10 cellular contexts compared by ENCODE assay signal in the genomic region with DNA sequence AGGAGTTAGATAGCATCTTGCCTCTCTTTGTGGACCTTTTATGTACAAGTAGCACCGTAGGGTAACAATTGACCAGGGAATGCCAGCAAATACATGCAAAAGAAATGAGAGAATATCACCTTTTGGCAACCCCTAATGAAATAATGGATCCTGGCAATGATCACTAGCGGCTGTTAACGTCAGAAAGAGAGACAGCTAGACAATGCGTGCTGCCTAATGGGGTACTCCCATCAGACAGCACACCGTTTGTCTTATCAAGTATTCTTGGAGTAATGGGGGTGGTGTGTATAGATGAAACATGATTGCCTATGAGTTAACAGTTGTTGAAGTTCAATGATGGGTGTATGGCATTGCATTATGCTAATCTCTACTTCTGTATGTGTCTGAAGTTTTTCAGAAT. TPM values are rescaled to one million over a fixed set of nuclear protein-coding genes. Genes with fewer than 3 reads are reported as not detected.
DNase-seq lines count a peak whose midpoint lies in the region; ATAC-seq and TF ChIP-seq lines count a peak whose summit lies in the region.
"Had no signal": no experiment of that assay in that cellular context is flagged by ENCODE, and none has a peak within 500 bp of the region (broad histone marks: within the 10 kb centered on the region; RNA-seq: fewer than 3 reads in every experiment).

No MANE protein-coding gene starts in this region.

- DNase-seq in GM12865 (ENCODE audit: low read depth) (no peak), NCI-H1105 treated with DMSO at 0.1 percent for 48 hours (lab: John Stamatoyannopoulos, UW) (peak; percentile 75), progenitor cell of endocrine pancreas (ENCODE audit: low spot score, unreplicated experiment) (no peak), heart right ventricle (no peak)
- no peak for DNase-seq in effector CD8-positive, alpha-beta T cell (lab: John Stamatoyannopoulos, UW)
- DNase-seq: activated CD4-positive, alpha-beta T cell treated with anti-CD3 and anti-CD28 coated beads for 4 hours; NCI-H774 had no signal

- intact Hi-C loops in dendritic cell treated with granulocyte-macrophage colony-stimulating factor and Interleukin-4, amounts not matched to agents 40 ng/mL and 50 ng/mL, for 4 days (cut with micrococcal nuclease): loop anchor here (2.0 to 5.0 kb wide), 2 partner anchors 61 to 92 kb away; partner anchors contain the start of genes ME2 and SMAD4
- intact Hi-C loops in heart right ventricle (cut with DNase I): loop anchor here in 5 of 10 donors (2.0 to 10.0 kb wide), 9 partner anchors 58 to 225 kb away; partner anchors contain the start of genes SMAD4 (in 4 of the 5), ME2 (in 1 of the 5), MEX3C (in 1 of the 5) and MRO (in 1 of the 5)

- peaks cover 21% of the 10 kb centered on the region for H3K4me1 Mint-ChIP-seq in dendritic cell treated with granulocyte-macrophage colony-stimulating factor and Interleukin-4, amounts not matched to agents 40 ng/mL and 50 ng/mL, for 4 days (ENCODE audit: low read depth)
- H3K4me1 Mint-ChIP-seq in progenitor cell of endocrine pancreas (ENCODE audit: low read depth): peaks cover 17% of the 10 kb centered on the region

- peak overlapping the region; percentile 87 for H3K27ac Mint-ChIP-seq in dendritic cell treated with granulocyte-macrophage colony-stimulating factor and Interleukin-4, amounts not matched to agents 40 ng/mL and 50 ng/mL, for 4 days
- H3K27ac Mint-ChIP-seq in progenitor cell of endocrine pancreas: peak overlapping the region; percentile 31

- ATAC-seq in GM19035 (IDR thresholded peaks at IDR 0.05; ENCODE audit: unreplicated experiment) (no peak), heart right ventricle (no peak)

- no peak for TF ChIP-seq CTCF in GM12865 (IDR thresholded peaks at IDR 0.05; ENCODE audit: insufficient read depth, low read depth, low read length, missing control alignments)
- TF ChIP-seq CTCF in progenitor cell of endocrine pancreas (IDR thresholded peaks at IDR 0.05; ENCODE audit: unreplicated experiment): no peak
- TF ChIP-seq CTCF in heart right ventricle (IDR thresholded peaks at IDR 0.05): no peak

- H3K36me3 ChIP-seq in heart right ventricle: peaks cover 0 to 4% (median 0%) of the 10 kb centered on the region in 9 donors
- H3K36me3 ChIP-seq: colonic mucosa had no signal

- no peaks in the 10 kb centered on the region for H3K9me3 ChIP-seq in heart right ventricle
- H3K9me3 ChIP-seq: colonic mucosa had no signal

- peaks cover 0 to 35% (median 22%) of the 10 kb centered on the region in 9 donors for H3K4me1 ChIP-seq in heart right ventricle

- H3K4me3 Mint-ChIP-seq in dendritic cell treated with granulocyte-macrophage colony-stimulating factor and Interleukin-4, amounts not matched to agents 40 ng/mL and 50 ng/mL, for 4 days: no peak overlapping the region
- peak overlapping the region; percentile 93 for H3K4me3 Mint-ChIP-seq in progenitor cell of endocrine pancreas (ENCODE audit: low read depth)

- no peaks in the 10 kb centered on the region for H3K27me3 Mint-ChIP-seq in dendritic cell treated with granulocyte-macrophage colony-stimulating factor and Interleukin-4, amounts not matched to agents 40 ng/mL and 50 ng/mL, for 4 days
- H3K27me3 Mint-ChIP-seq in progenitor cell of endocrine pancreas: no peaks in the 10 kb centered on the region

- peaks cover 7% of the 10 kb centered on the region for H3K36me3 Mint-ChIP-seq in dendritic cell treated with granulocyte-macrophage colony-stimulating factor and Interleukin-4, amounts not matched to agents 40 ng/mL and 50 ng/mL, for 4 days (ENCODE audit: low read depth)
- peaks cover under 1% of the 10 kb centered on the region for H3K36me3 Mint-ChIP-seq in progenitor cell of endocrine pancreas (ENCODE audit: insufficient read depth)

- WGBS in heart right ventricle, 2 donors: 68 to 70% methylated on average over 5 of the region's 5 CpGs

- no peaks in the 10 kb centered on the region for H3K27me3 ChIP-seq in heart right ventricle
- H3K27me3 ChIP-seq: colonic mucosa had no signal

- H3K4me3 ChIP-seq in GM12865 (ENCODE audit: low read depth, low read length) (peak overlapping the region; percentile 74), heart right ventricle (peak overlapping the region in 3 of 10 donors; percentile 82 to 96 (median 94))

- H3K27ac ChIP-seq in heart right ventricle: peak overlapping the region in 4 of 10 donors; percentile 99 to 100 (median 99)

- H3K9me3 Mint-ChIP-seq in dendritic cell treated with granulocyte-macrophage colony-stimulating factor and Interleukin-4, amounts not matched to agents 40 ng/mL and 50 ng/mL, for 4 days: no peaks in the 10 kb centered on the region
- H3K9me3 Mint-ChIP-seq in progenitor cell of endocrine pancreas (ENCODE audit: low read depth): no peaks in the 10 kb centered on the region

RNA-seq across cellular contexts. Expression of gene ELAC1, which starts 1.6 kb away (rescaled TPM):
- total RNA-seq in progenitor cell of endocrine pancreas: 8.5 and 9.2 TPM in 2 replicates
- total RNA-seq in heart right ventricle: 1 to 10 TPM; 3.5 to 6.5 (median 4.2) TPM
- 1 to 10 TPM; 2.6 to 6.7 TPM for polyA plus RNA-seq in heart right ventricle
